Comparison of ENCODE assay signal across 25 cellular contexts in genomic region chr10:65355141-65355680, GRCh38.
"Had no signal": no experiment of that assay in that cellular context is flagged by ENCODE, and none has a peak within 500 bp of the region (broad histone marks: within the 10 kb centered on the region; RNA-seq: fewer than 3 reads in every experiment).

No MANE protein-coding gene starts in this region.

- H3K4me3 ChIP-seq: ascending aorta, body of pancreas, SK-N-MC had no signal

- H3K36me3 Mint-ChIP-seq: activated CD4-positive, alpha-beta memory T cell treated with anti-CD3 and anti-CD28 coated beads for 36 hours; T-cell had no signal

- H3K9me3 Mint-ChIP-seq: activated CD4-positive, alpha-beta T cell treated with anti-CD3 and anti-CD28 coated beads, Interleukin-2, amount 10 ng/mL, durations not matched to agents 7 days and 5 days had no signal

- H3K9me3 ChIP-seq: ascending aorta, body of pancreas had no signal

- FAIRE-seq: bronchial epithelial cell, TTC549 had no signal

- ATAC-seq: activated T-helper 17 cell treated with anti-CD3 and anti-CD28 coated beads, Interleukin-2, amount 50 U/mL, for 72 hours; body of pancreas; T-cell had no signal

- H3K27ac Mint-ChIP-seq: activated CD4-positive, alpha-beta memory T cell treated with anti-CD3 and anti-CD28 coated beads for 36 hours; activated CD4-positive, alpha-beta T cell treated with anti-CD3 and anti-CD28 coated beads, Interleukin-2, amount 10 ng/mL, durations not matched to agents 7 days and 5 days; activated T-helper 17 cell treated with anti-CD3 and anti-CD28 coated beads, Interleukin-2, amount 50 U/mL, for 72 hours; T-cell had no signal

- DNase-seq: activated CD4-positive, alpha-beta memory T cell treated with anti-CD3 and anti-CD28 coated beads for 36 hours; activated CD4-positive, alpha-beta T cell treated with anti-CD3 and anti-CD28 coated beads, Interleukin-2, amount 10 ng/mL, durations not matched to agents 7 days and 5 days; activated CD4-positive, CD25-positive, alpha-beta regulatory T cell; activated gamma-delta T cell treated with Interleukin-2 at 50 U/mL for 16 hours; activated naive CD4-positive, alpha-beta T cell treated with anti-CD3 and anti-CD28 coated beads, Interleukin-2, amount 50 U/mL, for 16 hours; activated T-cell treated with anti-CD3 and anti-CD28 coated beads for 4 hours; activated T-cell treated with anti-CD3 and anti-CD28 coated beads, Interleukin-2, amount 50 U/mL, for 48 hours; body of pancreas; central memory CD4-positive, alpha-beta T cell; KBM-7; NCI-H1048; NCI-H146; NCI-H187 treated with DMSO at 0.1 percent for 48 hours; NCI-H2081 treated with DMSO at 0.1 percent for 48 hours; NCI-H446; NCI-H524; SHP77; T-cell; T-helper 2 cell; T1000 had no signal

- H3K4me1 Mint-ChIP-seq: activated CD4-positive, alpha-beta T cell treated with anti-CD3 and anti-CD28 coated beads, Interleukin-2, amount 10 ng/mL, durations not matched to agents 7 days and 5 days; activated T-helper 17 cell treated with anti-CD3 and anti-CD28 coated beads, Interleukin-2, amount 50 U/mL, for 72 hours; T-cell had no signal

- H3K27ac ChIP-seq: ascending aorta, body of pancreas, SK-N-MC had no signal

- H3K27me3 Mint-ChIP-seq: activated CD4-positive, alpha-beta memory T cell treated with anti-CD3 and anti-CD28 coated beads for 36 hours; activated CD4-positive, alpha-beta T cell treated with anti-CD3 and anti-CD28 coated beads, Interleukin-2, amount 10 ng/mL, durations not matched to agents 7 days and 5 days; activated T-helper 17 cell treated with anti-CD3 and anti-CD28 coated beads, Interleukin-2, amount 50 U/mL, for 72 hours; T-cell had no signal

- H3K36me3 ChIP-seq: ascending aorta had no signal

- H3K4me3 Mint-ChIP-seq: activated CD4-positive, alpha-beta memory T cell treated with anti-CD3 and anti-CD28 coated beads for 36 hours; activated CD4-positive, alpha-beta T cell treated with anti-CD3 and anti-CD28 coated beads, Interleukin-2, amount 10 ng/mL, durations not matched to agents 7 days and 5 days; activated T-helper 17 cell treated with anti-CD3 and anti-CD28 coated beads, Interleukin-2, amount 50 U/mL, for 72 hours; T-cell had no signal

- H3K27me3 ChIP-seq: ascending aorta, body of pancreas had no signal

- H3K4me1 ChIP-seq: ascending aorta, body of pancreas had no signal
